In genomic region chr6:73579389-73579788, GRCh38 we compare ENCODE assay signal across 8 cellular contexts. TPM values are rescaled to one million over a fixed set of nuclear protein-coding genes. Genes with fewer than 3 reads are reported as not detected.
DNase-seq lines count a peak whose midpoint lies in the region; ATAC-seq and TF ChIP-seq lines count a peak whose summit lies in the region.

No MANE protein-coding gene starts in this region.

- H3T11ph ChIP-seq in H9 (ENCODE audit: low read length): no peak overlapping the region

- CTCF ChIA-PET in T-cell (lab: Charles Lee): interaction anchor here (0.7 kb wide), 2 partner anchors 9 to 48 kb away, joined by 3 to 7 read pairs; no protein-coding TSS in a partner anchor
- CTCF ChIA-PET in CD4-positive, alpha-beta T cell (lab: Charles Lee): interaction anchor here (1.3 to 2.6 kb wide), 5 partner anchors 10 to 118 kb away, joined by 4 to 7 read pairs (median 6); partner anchors contain the start of gene MTO1

- no peak overlapping the region for H3K4me3 ChIP-seq in spleen

- H2AK5ac ChIP-seq in H9 (ENCODE audit: insufficient read length, low read length): peak overlapping the region; percentile 57

- H2BK15ac ChIP-seq in H9 (ENCODE audit: low read depth, low read length): peak overlapping the region; percentile 82; the same call in 1 of the 2 replicates

- H3K23me2 ChIP-seq in H9 (ENCODE audit: insufficient read length, low read depth, low read length, poor library complexity, severe bottlenecking): peaks cover 2% of the 10 kb centered on the region

- H3K27me3 Mint-ChIP-seq in H9 (ENCODE audit: low read depth) (no peaks in the 10 kb centered on the region), T-cell (no peaks in the 10 kb centered on the region)
- H3K27me3 Mint-ChIP-seq in CD4-positive, alpha-beta T cell: no peaks in the 10 kb centered on the region

- no peak overlapping the region for H3K4me2 ChIP-seq in H9 (ENCODE audit: insufficient read depth, insufficient read length, low read length)

- peak; percentile 55 for DNase-seq in H9
- DNase-seq in T-cell: peak in 1 of 34 experiments; percentile 1
- DNase-seq in left cardiac atrium: no peak
- peak; percentile 77 for DNase-seq in spleen
- DNase-seq in RKO (ENCODE audit: low spot score): no peak
- no peak for DNase-seq in CD4-positive, alpha-beta T cell
- no peak for DNase-seq in NCI-H69 (lab: John Stamatoyannopoulos, UW)

- intact Hi-C loops in left cardiac atrium (cut with DNase I): no loop called here
- intact Hi-C loops in spleen (cut with DNase I; ENCODE audit: low total_unique reads): no loop called here
- intact Hi-C loops in CD4-positive, alpha-beta T cell (cut with DNase I, micrococcal nuclease): no loop called here

- H3K4me1 Mint-ChIP-seq in H9: peaks cover 40 to 42% of the 10 kb centered on the region in 2 experiments
- peaks cover 9 to 27% (median 15%) of the 10 kb centered on the region in 3 donors for H3K4me1 Mint-ChIP-seq in T-cell
- peaks cover 9% of the 10 kb centered on the region for H3K4me1 Mint-ChIP-seq in CD4-positive, alpha-beta T cell (ENCODE audit: low read depth)

- H3K79me2 ChIP-seq in H9 (ENCODE audit: insufficient read depth, low read length): no peaks in the 10 kb centered on the region

- H3K4ac ChIP-seq in H9 (ENCODE audit: low read depth, low read length): peak overlapping the region; percentile 86

- no peak overlapping the region for H3K9ac ChIP-seq in H9 (ENCODE audit: extremely low read depth, insufficient read length, low read length)

- H3K4me3 Mint-ChIP-seq in H9 (no peak overlapping the region; a peak in 1 of 5 replicates), T-cell (no peak overlapping the region)
- no peak overlapping the region for H3K4me3 Mint-ChIP-seq in CD4-positive, alpha-beta T cell

- no peak overlapping the region for H3K23ac ChIP-seq in H9 (ENCODE audit: insufficient read length, low read depth, low read length)

- H2AFZ ChIP-seq in H9 (ENCODE audit: low read length): no peak overlapping the region

- POLR2A ChIA-PET in T-cell (lab: Charles Lee): interaction anchor here (0.7 kb wide), 3 partner anchors 24 to 75 kb away, joined by 3 to 8 read pairs (median 5); partner anchors contain the start of gene SLC17A5 (in 1 of the 2)
- POLR2A ChIA-PET in CD4-positive, alpha-beta T cell (lab: Charles Lee): interaction anchor here (1.1 to 3.0 kb wide), 3 partner anchors 58 to 64 kb away, joined by 4 to 30 read pairs (median 5); partner anchors contain the start of gene EEF1A1

- H3K36me3 Mint-ChIP-seq in H9 (ENCODE audit: insufficient read depth in 1 of 3, low read depth in 3 of 3): peaks cover 4 to 19% (median 8%) of the 10 kb centered on the region in 3 experiments; a peak in 4 of 7 replicates
- H3K36me3 Mint-ChIP-seq in T-cell: peaks cover 6% of the 10 kb centered on the region
- H3K36me3 Mint-ChIP-seq in CD4-positive, alpha-beta T cell (ENCODE audit: low read depth): no peaks in the 10 kb centered on the region

- ATAC-seq in T-cell (replicated peaks in 1 of 4): no peak
- ATAC-seq in left cardiac atrium: peak; percentile 19 to 42
- no peak for ATAC-seq in CD4-positive, alpha-beta T cell (ENCODE audit: poor library complexity)
- no peak for ATAC-seq in GM19023 (IDR thresholded peaks at IDR 0.05; ENCODE audit: unreplicated experiment)

- peak overlapping the region; percentile 85 for H3K14ac ChIP-seq in H9 (ENCODE audit: insufficient read depth, low read length)

- H3K27ac ChIP-seq in H9 (ENCODE audit: insufficient read length, low read depth, low read length) (peak overlapping the region; percentile 98), spleen (peak overlapping the region; percentile 16 to 94 (median 89))
- no peak overlapping the region for H3K27ac ChIP-seq in CD4-positive, alpha-beta T cell (ENCODE audit: low read depth, low read length)

- H4K5ac ChIP-seq in H9 (ENCODE audit: insufficient read length, low read depth, low read length): no peak overlapping the region

- peak overlapping the region; percentile 47 for H2BK12ac ChIP-seq in H9 (ENCODE audit: insufficient read length, low read depth, low read length)

- H3K79me1 ChIP-seq in H9 (ENCODE audit: insufficient read depth, low read depth, low read length, poor library complexity, severe bottlenecking): no peaks in the 10 kb centered on the region

- peak overlapping the region; percentile 97 to 100 (median 99) for H3K27ac Mint-ChIP-seq in H9
- peak overlapping the region; percentile 16 to 98 for H3K27ac Mint-ChIP-seq in T-cell
- H3K27ac Mint-ChIP-seq in CD4-positive, alpha-beta T cell: no peak overlapping the region

- H3K18ac ChIP-seq in H9 (ENCODE audit: insufficient read length, low read depth, low read length): peak overlapping the region; percentile 55

- TF ChIP-seq POLR2A in spleen (IDR thresholded peaks at IDR 0.05): no peak

- H3K9me3 Mint-ChIP-seq in H9: peaks cover 6 to 8% of the 10 kb centered on the region in 2 experiments
- H3K9me3 Mint-ChIP-seq in T-cell: peaks cover 0 to 7% (median 0%) of the 10 kb centered on the region in 3 donors
- H3K9me3 Mint-ChIP-seq in CD4-positive, alpha-beta T cell: peaks cover 2% of the 10 kb centered on the region

- no peaks in the 10 kb centered on the region for H4K20me1 ChIP-seq in H9 (ENCODE audit: control insufficient read depth, insufficient read depth, insufficient read length)

- TF ChIP-seq CTCF in H9 (conservative IDR thresholded peaks at IDR 0.05): no peak
- TF ChIP-seq CTCF in spleen (IDR thresholded peaks at IDR 0.05 in 8 of 11, conservative IDR thresholded peaks at IDR 0.05 in 3 of 11): no peak
- no peak for TF ChIP-seq CTCF in CD4-positive, alpha-beta T cell (IDR thresholded peaks at IDR 0.05)

- H3K27me3 ChIP-seq in H9 (ENCODE audit: insufficient read depth, low read length) (no peaks in the 10 kb centered on the region), spleen (replicated peaks in 1 of 7) (no peaks in the 10 kb centered on the region)
- H3K27me3 ChIP-seq in CD4-positive, alpha-beta T cell (ENCODE audit: control insufficient read depth, insufficient read depth, low read length): no peaks in the 10 kb centered on the region

- H3K4me1 ChIP-seq in H9 (ENCODE audit: insufficient read depth, low read length) (peaks cover 11% of the 10 kb centered on the region; the same call in 1 of the 2 replicates), spleen (peaks cover 10 to 34% (median 27%) of the 10 kb centered on the region in 6 donors)

- WGBS in H9 (ENCODE audit: extremely low coverage, insufficient read length, low lambda C conversion rate): no CpG with 5 or more reads among the region's 4 CpGs
- 62 to 74% (median 68%) methylated on average over 4 of the region's 4 CpGs for WGBS in spleen, 5 donors

- no peak overlapping the region for H2BK20ac ChIP-seq in H9 (ENCODE audit: low read depth, low read length, poor library complexity, severe bottlenecking)

- peak overlapping the region; percentile 67 for H2BK5ac ChIP-seq in H9 (ENCODE audit: insufficient read length, low read length)

- H3K9me3 ChIP-seq in H9 (ENCODE audit: control insufficient read depth, low read depth, low read length) (no peaks in the 10 kb centered on the region), spleen (peaks cover 0 to 19% (median 13%) of the 10 kb centered on the region in 8 donors)
- no peaks in the 10 kb centered on the region for H3K9me3 ChIP-seq in CD4-positive, alpha-beta T cell (ENCODE audit: control insufficient read depth, low read length)

- peak overlapping the region; percentile 83 for H2BK120ac ChIP-seq in H9 (ENCODE audit: low read depth, low read length, poor library complexity, severe bottlenecking)

- peak overlapping the region; percentile 1 for H4K91ac ChIP-seq in H9 (ENCODE audit: insufficient read length, low read depth, low read length)

- no peak overlapping the region for H3K56ac ChIP-seq in H9 (ENCODE audit: insufficient read length, low read depth, low read length)

- H3K36me3 ChIP-seq in spleen: no peaks in the 10 kb centered on the region

- no peak overlapping the region for H4K8ac ChIP-seq in H9 (replicated peaks; ENCODE audit: insufficient read length, low read depth, low read length)

RNA-seq across cellular contexts. Expression of gene EEF1A1, which starts 58.6 kb away (rescaled TPM):
- total RNA-seq in H9 (2021) (13,057 and 13,182 TPM in 2 replicates), T-cell (over 10,000 TPM; 14,142 to 15,123 (median 14,655) TPM), left cardiac atrium (1,000 to 10,000 TPM; 5,040 to 5,332 TPM), spleen (over 10,000 TPM in 1 of 7 donors, 1,000 to 10,000 TPM in 6; 7,486 to 10,079 (median 8,893) TPM)
- polyA plus RNA-seq in spleen: over 10,000 TPM; 12,419 to 13,640 (median 12,484) TPM
- over 10,000 TPM; 15,669 to 16,465 TPM for total RNA-seq in CD4-positive, alpha-beta T cell

Comparison
In these comparisons a context has a peak if more than half of its experiments do, and no peak if none do; other contexts are left out.
1. DNase-seq: peak in H9 (single experiment) and spleen (single experiment); none in left cardiac atrium (single experiment), RKO (single experiment), CD4-positive, alpha-beta T cell (0 of 10) and NCI-H69 (single experiment).
2. ATAC-seq: peak in left cardiac atrium (2 of 2); none in T-cell (0 of 4), CD4-positive, alpha-beta T cell (single experiment) and GM19023 (single experiment).